Comparison of ENCODE assay signal across 33 cellular contexts in genomic region chr9:81570083-81570482, GRCh38.
"Had no signal": no experiment of that assay in that cellular context is flagged by ENCODE, and none has a peak within 500 bp of the region (broad histone marks: within the 10 kb centered on the region; RNA-seq: fewer than 3 reads in every experiment).

No MANE protein-coding gene starts in this region.

- H3K27ac ChIP-seq: adrenal gland, body of pancreas, brain microvascular endothelial cell, breast epithelium, VCaP had no signal

- H3K36me3 ChIP-seq: adrenal gland, brain microvascular endothelial cell, breast epithelium had no signal

- H3K9me3 ChIP-seq: adrenal gland, body of pancreas, breast epithelium had no signal

- H3K27me3 ChIP-seq: adrenal gland, body of pancreas, brain microvascular endothelial cell, breast epithelium had no signal

- H3K4me1 ChIP-seq: adrenal gland, breast epithelium had no signal

- H3K4me3 ChIP-seq: adrenal gland, body of pancreas, breast epithelium had no signal

- FAIRE-seq: astrocyte, TTC549 had no signal

- ATAC-seq: activated CD8-positive, alpha-beta T cell treated with anti-CD3 and anti-CD28 coated beads for 36 hours; activated naive CD4-positive, alpha-beta T cell treated with anti-CD3 and anti-CD28 coated beads, Interleukin-2, amount 50 U/mL, for 72 hours; activated T-cell treated with anti-CD3 and anti-CD28 coated beads, Interleukin-2, amount 50 U/mL, for 4 hours; activated T-cell treated with anti-CD3 and anti-CD28 coated beads, Interleukin-2, amount 50 U/mL, for 72 hours; activated T-helper 17 cell treated with anti-CD3 and anti-CD28 coated beads, Interleukin-2, amount 50 U/mL, for 72 hours; body of pancreas; T-helper 17 cell had no signal

- DNase-seq: activated B cell treated with CpG ODN at 0.5 μM for 24 hours; activated CD4-positive, alpha-beta memory T cell treated with anti-CD3 and anti-CD28 coated beads for 36 hours; activated CD4-positive, alpha-beta T cell treated with anti-CD3 and anti-CD28 coated beads for 4 hours; activated CD4-positive, alpha-beta T cell treated with anti-CD3 and anti-CD28 coated beads, Interleukin-2, amount 10 ng/mL, durations not matched to agents 24 days and 14 days; activated CD4-positive, alpha-beta T cell treated with anti-CD3 and anti-CD28 coated beads, Interleukin-2, amount 50 U/mL, for 1 hour; activated CD4-positive, alpha-beta T cell treated with anti-CD3 and anti-CD28 coated beads, Interleukin-2, amount 50 U/mL, for 4 hours; activated CD4-positive, CD25-positive, alpha-beta regulatory T cell treated with anti-CD3 and anti-CD28 coated beads, Interleukin-2, amount 50 U/mL, for 72 hours; activated CD8-positive, alpha-beta memory T cell treated with anti-CD3 and anti-CD28 coated beads, Interleukin-2, amount 50 U/mL, for 4 hours; activated CD8-positive, alpha-beta T cell treated with anti-CD3 and anti-CD28 coated beads for 36 hours; activated effector memory CD4-positive, alpha-beta T cell treated with anti-CD3 and anti-CD28 coated beads, Interleukin-2, amount 50 U/mL, for 16 hours; activated gamma-delta T cell treated with Interleukin-2 at 50 U/mL for 16 hours; activated naive CD4-positive, alpha-beta T cell; activated naive CD4-positive, alpha-beta T cell treated with anti-CD3 and anti-CD28 coated beads for 36 hours; activated naive CD4-positive, alpha-beta T cell treated with anti-CD3 and anti-CD28 coated beads, Interleukin-2, amount 50 U/mL, for 16 hours; activated naive CD8-positive, alpha-beta T cell treated with anti-CD3 and anti-CD28 coated beads for 36 hours; activated T-cell treated with anti-CD3 and anti-CD28 coated beads for 4 hours; activated T-cell treated with anti-CD3 and anti-CD28 coated beads, Interleukin-2, amount 50 U/mL, for 1 hour; activated T-cell treated with anti-CD3 and anti-CD28 coated beads, Interleukin-2, amount 50 U/mL, for 4 hours; activated T-cell treated with anti-CD3 and anti-CD28 coated beads, Interleukin-2, amount 50 U/mL, for 72 hours; adrenal gland; amniotic stem cell; aorta; body of pancreas; brain microvascular endothelial cell; central memory CD4-positive, alpha-beta T cell; T-helper 17 cell; T1000 had no signal
